ENCODE assay signal across 21 cellular contexts in the genomic region with DNA sequence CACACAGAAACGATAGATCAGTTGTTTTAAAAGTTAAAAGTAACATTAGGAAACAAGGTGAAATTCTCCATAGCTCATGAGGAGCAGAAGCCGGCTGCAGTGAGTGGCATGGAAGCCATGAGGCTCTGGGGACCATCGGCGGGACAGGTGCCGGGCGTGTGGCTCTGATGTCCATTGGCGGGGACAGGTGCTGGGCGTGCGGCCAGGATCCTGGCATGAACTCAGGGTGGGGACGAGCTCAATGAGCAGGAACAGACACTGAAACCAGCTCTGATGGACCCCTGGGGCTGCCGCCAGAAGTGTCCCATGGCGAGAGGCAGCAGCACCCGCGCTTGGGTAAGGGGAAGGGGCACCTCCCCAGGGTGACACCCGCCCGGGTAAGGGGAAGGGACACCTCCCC.
DNase-seq lines count a peak whose midpoint lies in the region; ATAC-seq, FAIRE-seq and TF ChIP-seq lines count a peak whose summit lies in the region.
"Had no signal": no experiment of that assay in that cellular context is flagged by ENCODE, and none has a peak within 500 bp of the region (broad histone marks: within the 10 kb centered on the region; RNA-seq: fewer than 3 reads in every experiment).

No MANE protein-coding gene starts in this region.

- no peaks in the 10 kb centered on the region for H3K4me1 ChIP-seq in right cardiac atrium (ENCODE audit: control insufficient read depth, insufficient read depth, low read length)
- peaks cover 5% of the 10 kb centered on the region; the same call in 1 of the 2 replicates for H3K4me1 ChIP-seq in SJCRH30
- H3K4me1 ChIP-seq in thyroid gland, result peaks cover 6 to 28% of the 10 kb centered on the region in 2 donors
- H3K4me1 ChIP-seq: ascending aorta, heart right ventricle had no signal

- TF ChIP-seq CTCF in thyroid gland (IDR thresholded peaks at IDR 0.05) (peak in 1 of 6 experiments; percentile 4), RWPE1 (conservative IDR thresholded peaks at IDR 0.05; ENCODE audit: low read depth) (no peak)

- H3K36me3 ChIP-seq in SJCRH30 (no peaks in the 10 kb centered on the region), thyroid gland (no peaks in the 10 kb centered on the region)
- H3K36me3 ChIP-seq: ascending aorta, cardiac muscle cell, esophagus muscularis mucosa, heart right ventricle, suprapubic skin had no signal

- DNase-seq in right cardiac atrium (peak in 2 of 3 donors; percentile 25 to 54), Right ventricle myocardium superior (no peak), DMS153 treated with DMSO at 0.1 percent for 48 hours (lab: John Stamatoyannopoulos, UW; ENCODE audit: unreplicated experiment) (peak; percentile 42), SJCRH30 (peak; percentile 83 to 85), thyroid gland (peak; percentile 47 to 60), RWPE1 (ENCODE audit: low spot score) (no peak), H54 (ENCODE audit: insufficient read length, low spot score) (no peak)
- DNase-seq: activated naive CD8-positive, alpha-beta T cell treated with anti-CD3 and anti-CD28 coated beads for 36 hours; foreskin melanocyte; heart right ventricle; kidney glomerular epithelial cell; MV-4-11; NCI-H446 treated with DMSO at 0.1 percent for 48 hours had no signal

- ATAC-seq in right cardiac atrium (no peak), Right ventricle myocardium superior (ENCODE audit: poor library complexity) (no peak), HG03175 (IDR thresholded peaks at IDR 0.05; ENCODE audit: unreplicated experiment) (no peak)
- ATAC-seq: heart right ventricle, sciatic nerve had no signal

- no peak for FAIRE-seq in H54 (lab: Jason Lieb, UNC)
- FAIRE-seq: urothelium cell line had no signal

- POLR2A ChIA-PET in RWPE1 (lab: Yijun Ruan, JAX; ENCODE audit: low non-redundant PET), result no interaction called here

- no peak overlapping the region for H3K27ac ChIP-seq in right cardiac atrium (ENCODE audit: low read length)
- H3K27ac ChIP-seq in SJCRH30, result peak overlapping the region; percentile 12; the same call in 1 of the 2 replicates
- H3K27ac ChIP-seq in thyroid gland, result no peak overlapping the region
- H3K27ac ChIP-seq in RWPE1, result no peak overlapping the region
- H3K27ac ChIP-seq: ascending aorta, cardiac muscle cell, esophagus muscularis mucosa, heart right ventricle, suprapubic skin had no signal

- TF ChIP-seq POLR2A in thyroid gland (IDR thresholded peaks at IDR 0.05) (no peak), H54 (IDR thresholded peaks at IDR 0.05; ENCODE audit: low read depth, low read length) (no peak)

- no peaks in the 10 kb centered on the region for H3K27me3 ChIP-seq in right cardiac atrium (ENCODE audit: control insufficient read depth, insufficient read depth)
- no peaks in the 10 kb centered on the region for H3K27me3 ChIP-seq in SJCRH30
- no peaks in the 10 kb centered on the region for H3K27me3 ChIP-seq in thyroid gland
- H3K27me3 ChIP-seq: ascending aorta had no signal

- CTCF ChIA-PET in RWPE1 (lab: Yijun Ruan, JAX), result interaction anchor here (0.9 kb wide), 1 partner anchor 14 kb away, joined by 4 read pairs; no protein-coding TSS in a partner anchor

- no peak overlapping the region for H3K4me3 ChIP-seq in right cardiac atrium (ENCODE audit: low read length)
- peak overlapping the region; percentile 10; the same call in 1 of the 2 replicates for H3K4me3 ChIP-seq in SJCRH30
- no peak overlapping the region for H3K4me3 ChIP-seq in thyroid gland (replicated peaks in 1 of 3)
- H3K4me3 ChIP-seq: ascending aorta, cardiac muscle cell, esophagus muscularis mucosa, heart right ventricle, lung, suprapubic skin had no signal

- H3K9me3 ChIP-seq in right cardiac atrium (ENCODE audit: control insufficient read depth, low read length), result no peaks in the 10 kb centered on the region
- no peaks in the 10 kb centered on the region for H3K9me3 ChIP-seq in SJCRH30 (replicated peaks)
- H3K9me3 ChIP-seq in thyroid gland, result no peaks in the 10 kb centered on the region
- H3K9me3 ChIP-seq: ascending aorta, suprapubic skin had no signal

- 78% methylated on average over 16 of the region's 16 CpGs for WGBS in right cardiac atrium
- 28 to 48% methylated on average over 7 of the region's 16 CpGs for WGBS in thyroid gland, 2 donors

- intact Hi-C loops in right cardiac atrium (cut with DNase I), result no loop called here
- intact Hi-C loops in Right ventricle myocardium superior (cut with DNase I), result no loop called here
- intact Hi-C loops in thyroid gland (cut with DNase I), result no loop called here

Comparison
In these comparisons a context has a peak if more than half of its experiments do, and no peak if none do; other contexts are left out.
1. DNase-seq: peak in right cardiac atrium (2 of 3), DMS153 treated with DMSO at 0.1 percent for 48 hours (single experiment), SJCRH30 (2 of 2) and thyroid gland (2 of 2); none in Right ventricle myocardium superior (single experiment), RWPE1 (single experiment) and H54 (single experiment).